ENCODE assay signal across 8 cellular contexts in genomic region chr9:137278061-137278912, GRCh38. TPM values are rescaled to one million over a fixed set of nuclear protein-coding genes. Genes with fewer than 3 reads are reported as not detected.
DNase-seq lines count a peak whose midpoint lies in the region; ATAC-seq and TF ChIP-seq lines count a peak whose summit lies in the region.

No MANE protein-coding gene starts in this region.

- DNase-seq in AG10803 (ENCODE audit: low read depth): no peak
- peak in 2 of 7 donors; percentile 20 to 44 for DNase-seq in adrenal gland
- DNase-seq in stimulated activated naive CD8-positive, alpha-beta T cell treated with anti-CD3 and anti-CD28 coated beads, Interleukin-15, amount 100 ng/mL, for 72 hours: no peak
- no peak for DNase-seq in pons (ENCODE audit: low spot score)
- no peak for DNase-seq in COLO668 (lab: John Stamatoyannopoulos, UW; ENCODE audit: unreplicated experiment)

- H3K27me3 ChIP-seq in adrenal gland: peaks cover 9% of the 10 kb centered on the region
- H3K27me3 ChIP-seq in iPS-20b (ENCODE audit: insufficient read depth, low read length): peaks cover 52% of the 10 kb centered on the region; the same call in 1 of the 2 replicates

- intact Hi-C loops in adrenal gland (cut with DNase I): no loop called here

- peak overlapping the region; percentile 79 to 88 for H3K4me3 Mint-ChIP-seq in stimulated activated naive CD8-positive, alpha-beta T cell treated with anti-CD3 and anti-CD28 coated beads, Interleukin-15, amount 100 ng/mL, for 72 hours

- H3K4me1 ChIP-seq in adrenal gland (replicated peaks in 1 of 2) (peaks cover 0 to 7% of the 10 kb centered on the region in 2 donors), iPS-20b (ENCODE audit: insufficient read depth, low read length) (peaks cover 14% of the 10 kb centered on the region)

- H3K27ac Mint-ChIP-seq in stimulated activated naive CD8-positive, alpha-beta T cell treated with anti-CD3 and anti-CD28 coated beads, Interleukin-15, amount 100 ng/mL, for 72 hours: peak overlapping the region in 1 of 2 donors; percentile 52

- no peaks in the 10 kb centered on the region for H3K9me3 ChIP-seq in adrenal gland (replicated peaks in 1 of 3)
- H3K9me3 ChIP-seq in iPS-20b (ENCODE audit: insufficient read depth, low read depth, low read length): no peaks in the 10 kb centered on the region

- peak overlapping the region; percentile 73 for H3K4me3 ChIP-seq in AG10803 (ENCODE audit: low read length)
- peak overlapping the region in 2 of 4 donors; percentile 26 to 72 for H3K4me3 ChIP-seq in adrenal gland
- peak overlapping the region; percentile 63 for H3K4me3 ChIP-seq in iPS-20b (ENCODE audit: low read length)

- H3K4me1 Mint-ChIP-seq in stimulated activated naive CD8-positive, alpha-beta T cell treated with anti-CD3 and anti-CD28 coated beads, Interleukin-15, amount 100 ng/mL, for 72 hours: peaks cover 42% of the 10 kb centered on the region

- H3K36me3 ChIP-seq in adrenal gland (replicated peaks in 1 of 2): peaks cover 0 to under 1% of the 10 kb centered on the region in 2 donors
- peaks cover 1% of the 10 kb centered on the region for H3K36me3 ChIP-seq in iPS-20b (ENCODE audit: insufficient read depth, low read depth, low read length)

- H3K9me3 Mint-ChIP-seq in stimulated activated naive CD8-positive, alpha-beta T cell treated with anti-CD3 and anti-CD28 coated beads, Interleukin-15, amount 100 ng/mL, for 72 hours: no peaks in the 10 kb centered on the region

- H3K27ac ChIP-seq in adrenal gland (peak overlapping the region in 4 of 5 donors; percentile 66 to 94 (median 78)), iPS-20b (ENCODE audit: low read length) (no peak overlapping the region)

- ATAC-seq in HG03432 (IDR thresholded peaks at IDR 0.05; ENCODE audit: unreplicated experiment) (peak; percentile 11), GM18870 (IDR thresholded peaks at IDR 0.05; ENCODE audit: unreplicated experiment) (no peak)
- peak; percentile 11 for ATAC-seq in stimulated activated naive CD8-positive, alpha-beta T cell treated with anti-CD3 and anti-CD28 coated beads, Interleukin-15, amount 100 ng/mL, for 72 hours

- no peak for TF ChIP-seq POLR2A in adrenal gland (IDR thresholded peaks at IDR 0.05)

- peaks cover 39% of the 10 kb centered on the region for H3K27me3 Mint-ChIP-seq in stimulated activated naive CD8-positive, alpha-beta T cell treated with anti-CD3 and anti-CD28 coated beads, Interleukin-15, amount 100 ng/mL, for 72 hours

- TF ChIP-seq CTCF in AG10803 (conservative IDR thresholded peaks at IDR 0.05; ENCODE audit: low read length) (no peak), adrenal gland (IDR thresholded peaks at IDR 0.05) (no peak)

- peak overlapping the region; percentile 74; the same call in 1 of the 2 replicates for H3K9ac ChIP-seq in iPS-20b (ENCODE audit: low read depth, low read length)

- WGBS in adrenal gland, 4 donors: 3 to 49% (median 21%) methylated on average over 2 to 84 of the region's 84 CpGs

RNA-seq across cellular contexts. Expression of gene TOR4A, which starts 0.8 kb away (rescaled TPM):
- 10 to 100 TPM in 5 of 8 donors, 1 to 10 TPM in 3; 6.8 to 21.5 (median 13.8) TPM for total RNA-seq in adrenal gland
- 1 to 10 TPM in 2 of 3 donors, under 1 TPM in 1; 0.49 to 1.4 (median 1.3) TPM for polyA plus RNA-seq in adrenal gland

RNA-seq across cellular contexts. Expression of gene NELFB, which starts 23.2 kb away (rescaled TPM):
- total RNA-seq in adrenal gland: 10 to 100 TPM; 28.0 to 56.3 (median 41.1) TPM
- 10 to 100 TPM; 10.9 to 48.3 (median 19.6) TPM for polyA plus RNA-seq in adrenal gland

RNA-seq across cellular contexts. Expression of gene NRARP, which starts 23.8 kb away (rescaled TPM):
- total RNA-seq in adrenal gland: 10 to 100 TPM in 1 of 8 donors, 1 to 10 TPM in 7; 1.1 to 11.2 (median 3.8) TPM
- 1 to 10 TPM in 2 of 3 donors, under 1 TPM in 1; 0.59 to 1.4 (median 1.1) TPM for polyA plus RNA-seq in adrenal gland

RNA-seq across cellular contexts. Expression of gene STPG3, which starts 27.2 kb away (rescaled TPM):
- 1 to 10 TPM in 1 of 8 donors, under 1 TPM in 1, not detected in 6; 0.25 to 3.1 TPM for total RNA-seq in adrenal gland
- under 1 TPM in 1 of 3 donors, not detected in 2; 0.32 TPM for polyA plus RNA-seq in adrenal gland

RNA-seq across cellular contexts. Expression of gene TUBB4B, which starts 37.2 kb away (rescaled TPM):
- total RNA-seq in adrenal gland: 100 to 1,000 TPM in 6 of 8 donors, 10 to 100 TPM in 2; 69.9 to 362 (median 129) TPM
- 100 to 1,000 TPM; 105 to 211 (median 200) TPM for polyA plus RNA-seq in adrenal gland
